Comparison of ENCODE assay signal across 25 cellular contexts in the genomic region with DNA sequence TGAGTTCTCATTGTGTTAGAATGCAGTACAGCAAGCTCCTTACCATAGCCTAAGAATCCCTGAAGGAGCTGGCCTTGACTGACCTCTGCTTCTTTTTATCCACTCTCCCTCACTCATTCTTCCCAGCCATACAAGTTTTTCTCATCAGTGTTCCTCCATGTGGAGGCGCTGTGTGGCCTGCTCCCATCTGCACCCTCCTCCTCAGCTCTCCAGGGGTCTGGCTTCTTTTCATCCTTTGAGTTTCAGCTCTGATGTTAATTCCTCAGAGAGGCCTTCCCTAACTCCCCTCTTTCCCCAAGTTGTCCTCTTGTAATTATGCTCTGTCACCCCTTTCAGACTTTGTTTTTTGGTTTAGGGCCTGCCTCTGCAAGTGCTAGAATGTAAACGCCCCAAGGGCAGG.
DNase-seq lines count a peak whose midpoint lies in the region; ATAC-seq and TF ChIP-seq lines count a peak whose summit lies in the region.
"Had no signal": no experiment of that assay in that cellular context is flagged by ENCODE, and none has a peak within 500 bp of the region (broad histone marks: within the 10 kb centered on the region; RNA-seq: fewer than 3 reads in every experiment).

No MANE protein-coding gene starts in this region.

- no peak for ATAC-seq in activated naive CD8-positive, alpha-beta T cell treated with anti-CD3 and anti-CD28 coated beads, Interleukin-2, amount 50 U/mL, for 24 hours
- peak; percentile 75 for ATAC-seq in WTC11
- no peak for ATAC-seq in activated CD8-positive, alpha-beta T cell treated with anti-CD3 and anti-CD28 coated beads for 36 hours
- ATAC-seq in GM19328 (IDR thresholded peaks at IDR 0.05; ENCODE audit: unreplicated experiment), result no peak
- ATAC-seq: natural killer cell had no signal

- no peak overlapping the region for H3K4me3 ChIP-seq in fibroblast of mammary gland (ENCODE audit: control insufficient read depth, low read depth, low read length)
- H3K4me3 ChIP-seq: ascending aorta, prostate gland, smooth muscle cell had no signal

- peak overlapping the region; percentile 29 for H3K27ac Mint-ChIP-seq in activated naive CD8-positive, alpha-beta T cell
- H3K27ac Mint-ChIP-seq in activated naive CD8-positive, alpha-beta T cell treated with anti-CD3 and anti-CD28 coated beads, Interleukin-2, amount 50 U/mL, for 24 hours, result no peak overlapping the region
- H3K27ac Mint-ChIP-seq in WTC11 (peak overlapping the region; percentile 57), type B pancreatic cell (no peak overlapping the region)
- no peak overlapping the region for H3K27ac Mint-ChIP-seq in activated CD8-positive, alpha-beta T cell treated with anti-CD3 and anti-CD28 coated beads for 36 hours
- H3K27ac Mint-ChIP-seq: activated CD4-positive, alpha-beta T cell treated with anti-CD3 and anti-CD28 coated beads, Interleukin-2, amount 10 ng/mL, durations not matched to agents 24 days and 14 days; CD14-positive monocyte; memory B cell; natural killer cell had no signal

- intact Hi-C loops in activated CD8-positive, alpha-beta T cell treated with anti-CD3 and anti-CD28 coated beads for 36 hours (cut with micrococcal nuclease), result no loop called here

- CTCF ChIA-PET in WTC11 (lab: Charles Lee), result interaction anchor here (0.5 to 2.4 kb wide), 28 partner anchors 9 to 255 kb away, joined by 3 to 24 read pairs (median 3); partner anchors contain the start of gene ATXN10
- CTCF ChIA-PET in activated CD8-positive, alpha-beta T cell treated with anti-CD3 and anti-CD28 coated beads for 36 hours (lab: Charles Lee), result no interaction called here

- no peaks in the 10 kb centered on the region for H3K4me1 Mint-ChIP-seq in activated naive CD8-positive, alpha-beta T cell (ENCODE audit: low read depth)
- H3K4me1 Mint-ChIP-seq in activated naive CD8-positive, alpha-beta T cell treated with anti-CD3 and anti-CD28 coated beads, Interleukin-2, amount 50 U/mL, for 24 hours, result peaks cover 1% of the 10 kb centered on the region
- H3K4me1 Mint-ChIP-seq in WTC11, result peaks cover 20% of the 10 kb centered on the region
- no peaks in the 10 kb centered on the region for H3K4me1 Mint-ChIP-seq in type B pancreatic cell (ENCODE audit: unreplicated experiment)
- peaks cover 2% of the 10 kb centered on the region for H3K4me1 Mint-ChIP-seq in activated CD8-positive, alpha-beta T cell treated with anti-CD3 and anti-CD28 coated beads for 36 hours (ENCODE audit: low read depth)
- H3K4me1 Mint-ChIP-seq: CD14-positive monocyte had no signal

- TF ChIP-seq CTCF in WTC11 (IDR thresholded peaks at IDR 0.05), result no peak
- peak; percentile 3 for TF ChIP-seq CTCF in fibroblast of mammary gland (conservative IDR thresholded peaks at IDR 0.05; ENCODE audit: control insufficient read depth, insufficient read depth, low read depth, low read length)
- TF ChIP-seq CTCF in type B pancreatic cell (conservative IDR thresholded peaks at IDR 0.05), result no peak
- TF ChIP-seq CTCF in activated CD8-positive, alpha-beta T cell treated with anti-CD3 and anti-CD28 coated beads for 36 hours (IDR thresholded peaks at IDR 0.05), result no peak

- H3K4me3 Mint-ChIP-seq in activated naive CD8-positive, alpha-beta T cell, result no peak overlapping the region
- H3K4me3 Mint-ChIP-seq in activated naive CD8-positive, alpha-beta T cell treated with anti-CD3 and anti-CD28 coated beads, Interleukin-2, amount 50 U/mL, for 24 hours, result no peak overlapping the region
- H3K4me3 Mint-ChIP-seq in WTC11 (no peak overlapping the region), type B pancreatic cell (peak overlapping the region; percentile 37)
- H3K4me3 Mint-ChIP-seq in activated CD8-positive, alpha-beta T cell treated with anti-CD3 and anti-CD28 coated beads for 36 hours, result no peak overlapping the region
- H3K4me3 Mint-ChIP-seq: activated CD4-positive, alpha-beta T cell treated with anti-CD3 and anti-CD28 coated beads, Interleukin-2, amount 10 ng/mL, durations not matched to agents 24 days and 14 days; CD14-positive monocyte; memory B cell; natural killer cell had no signal

- H3K9me3 Mint-ChIP-seq in activated naive CD8-positive, alpha-beta T cell (ENCODE audit: low read depth), result no peaks in the 10 kb centered on the region
- H3K9me3 Mint-ChIP-seq in activated naive CD8-positive, alpha-beta T cell treated with anti-CD3 and anti-CD28 coated beads, Interleukin-2, amount 50 U/mL, for 24 hours, result no peaks in the 10 kb centered on the region
- H3K9me3 Mint-ChIP-seq in WTC11, result peaks cover 6% of the 10 kb centered on the region; the same call in 1 of the 2 replicates
- peaks cover 10% of the 10 kb centered on the region for H3K9me3 Mint-ChIP-seq in type B pancreatic cell
- no peaks in the 10 kb centered on the region for H3K9me3 Mint-ChIP-seq in activated CD8-positive, alpha-beta T cell treated with anti-CD3 and anti-CD28 coated beads for 36 hours
- H3K9me3 Mint-ChIP-seq: activated CD4-positive, alpha-beta T cell treated with anti-CD3 and anti-CD28 coated beads, Interleukin-2, amount 10 ng/mL, durations not matched to agents 24 days and 14 days; natural killer cell had no signal

- no peaks in the 10 kb centered on the region for H3K27me3 Mint-ChIP-seq in activated naive CD8-positive, alpha-beta T cell
- no peaks in the 10 kb centered on the region for H3K27me3 Mint-ChIP-seq in activated naive CD8-positive, alpha-beta T cell treated with anti-CD3 and anti-CD28 coated beads, Interleukin-2, amount 50 U/mL, for 24 hours
- H3K27me3 Mint-ChIP-seq in WTC11 (ENCODE audit: low read depth), result no peaks in the 10 kb centered on the region
- no peaks in the 10 kb centered on the region for H3K27me3 Mint-ChIP-seq in type B pancreatic cell
- no peaks in the 10 kb centered on the region for H3K27me3 Mint-ChIP-seq in activated CD8-positive, alpha-beta T cell treated with anti-CD3 and anti-CD28 coated beads for 36 hours
- H3K27me3 Mint-ChIP-seq: activated CD4-positive, alpha-beta T cell treated with anti-CD3 and anti-CD28 coated beads, Interleukin-2, amount 10 ng/mL, durations not matched to agents 24 days and 14 days; memory B cell had no signal

- DNase-seq in activated naive CD8-positive, alpha-beta T cell treated with anti-CD3 and anti-CD28 coated beads, Interleukin-2, amount 50 U/mL, for 24 hours, result no peak
- DNase-seq in WTC11 (ENCODE audit: low spot score) (no peak), fibroblast of mammary gland (ENCODE audit: low read depth) (no peak), type B pancreatic cell (ENCODE audit: extremely low spot score, unreplicated experiment) (no peak), epidermal melanocyte (ENCODE audit: insufficient read length, low spot score) (no peak)
- DNase-seq in activated CD8-positive, alpha-beta T cell treated with anti-CD3 and anti-CD28 coated beads for 36 hours, result no peak
- DNase-seq: 8988T; activated CD4-positive, alpha-beta T cell treated with anti-CD3 and anti-CD28 coated beads, Interleukin-2, amount 10 ng/mL, durations not matched to agents 24 days and 14 days; activated naive CD4-positive, alpha-beta T cell treated with Interleukin-2 at 50 U/mL for 16 hours; DMS153; foreskin melanocyte; hippocampal formation; kidney glomerular epithelial cell; natural killer cell; NCI-H1105; NCI-H2081; NCI-H510A; NK-92 treated with Interleukin-12 subunit alpha and Interleukin-12 subunit beta, amount 100 ng/mL, for 24 hours had no signal

- POLR2A ChIA-PET in WTC11 (lab: Charles Lee), result no interaction called here
- POLR2A ChIA-PET in activated CD8-positive, alpha-beta T cell treated with anti-CD3 and anti-CD28 coated beads for 36 hours (lab: Charles Lee), result no interaction called here

- peaks cover 19% of the 10 kb centered on the region for H3K36me3 Mint-ChIP-seq in activated naive CD8-positive, alpha-beta T cell
- H3K36me3 Mint-ChIP-seq in activated naive CD8-positive, alpha-beta T cell treated with anti-CD3 and anti-CD28 coated beads, Interleukin-2, amount 50 U/mL, for 24 hours (ENCODE audit: low read depth), result peaks cover 13% of the 10 kb centered on the region
- H3K36me3 Mint-ChIP-seq in WTC11 (peaks cover 7% of the 10 kb centered on the region), type B pancreatic cell (peaks cover 19% of the 10 kb centered on the region)
- H3K36me3 Mint-ChIP-seq in activated CD8-positive, alpha-beta T cell treated with anti-CD3 and anti-CD28 coated beads for 36 hours (ENCODE audit: low read depth), result peaks cover 17% of the 10 kb centered on the region
- H3K36me3 Mint-ChIP-seq: natural killer cell had no signal

TF ChIP-seq in WTC11, 78 proteins besides CTCF, POLR2A, EP300 and RAD21:
- TF ChIP-seq ZNF317 (CRISPR knock-in tag; IDR thresholded peaks at IDR 0.05; ENCODE audit: borderline replicate concordance, low read depth), result no peak
- TF ChIP-seq ZNF423 (CRISPR knock-in tag; IDR thresholded peaks at IDR 0.05), result peak; percentile 30; the same call in 1 of the 2 replicates
TF ChIP-seq in WTC11: peak in this region for 1.

Comparison
In these comparisons a context has a peak if more than half of its experiments do, and no peak if none do; other contexts are left out.
1. H3K27ac Mint-ChIP-seq: peak in activated naive CD8-positive, alpha-beta T cell (single experiment) and WTC11 (single experiment); none in activated naive CD8-positive, alpha-beta T cell treated with anti-CD3 and anti-CD28 coated beads, Interleukin-2, amount 50 U/mL, for 24 hours (single experiment), type B pancreatic cell (single experiment) and activated CD8-positive, alpha-beta T cell treated with anti-CD3 and anti-CD28 coated beads for 36 hours (single experiment).